In the genomic region with DNA sequence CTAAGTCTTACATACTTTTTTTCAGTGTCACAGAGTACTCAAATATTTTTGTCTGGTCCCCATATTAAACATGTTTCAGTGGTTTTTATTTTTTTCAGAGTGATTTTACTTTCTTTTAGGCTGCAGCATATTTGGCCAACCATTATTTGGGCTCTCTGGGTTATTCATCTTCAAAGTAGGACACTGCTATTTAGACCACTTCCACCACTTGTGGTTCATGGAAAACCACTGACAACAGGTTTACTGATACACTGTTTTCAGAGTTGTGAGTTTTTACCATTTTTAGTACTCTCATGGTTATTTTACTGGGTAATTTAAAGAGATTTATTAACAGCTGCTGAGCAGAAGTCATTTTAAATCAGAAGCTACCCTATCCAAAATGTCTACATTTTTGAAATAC, we compare ENCODE assay signal across 8 cellular contexts.
"Had no signal": no experiment of that assay in that cellular context is flagged by ENCODE, and none has a peak within 500 bp of the region (broad histone marks: within the 10 kb centered on the region; RNA-seq: fewer than 3 reads in every experiment).

No MANE protein-coding gene starts in this region.

- H3K4me3 ChIP-seq: GM23338, HAP-1, K562 had no signal

- H3K36me3 ChIP-seq: HAP-1 had no signal

- DNase-seq: H7, HFFc6, IMR-90 had no signal

- H2AFZ ChIP-seq: GM23338 had no signal

- H3K9me3 ChIP-seq: HAP-1 had no signal

- H3K4me1 ChIP-seq: HAP-1 had no signal

- FAIRE-seq: H1, HTR-8/SVneo, K562 had no signal

- H3K4me2 ChIP-seq: GM23338 had no signal
